In genomic region chr2:120372816-120373215, GRCh38 we compare ENCODE assay signal across 29 cellular contexts. TPM values are rescaled to one million over a fixed set of nuclear protein-coding genes. Genes with fewer than 3 reads are reported as not detected.
"Had no signal": no experiment of that assay in that cellular context is flagged by ENCODE, and none has a peak within 500 bp of the region (broad histone marks: within the 10 kb centered on the region; RNA-seq: fewer than 3 reads in every experiment).

No MANE protein-coding gene starts in this region.

- H3K27ac Mint-ChIP-seq: activated CD4-positive, alpha-beta memory T cell treated with anti-CD3 and anti-CD28 coated beads for 36 hours; activated CD4-positive, alpha-beta T cell treated with anti-CD3 and anti-CD28 coated beads, Interleukin-2, amount 10 ng/mL, durations not matched to agents 24 days and 14 days; activated naive CD4-positive, alpha-beta T cell treated with anti-CD3 and anti-CD28 coated beads, Interleukin-2, amount 10 ng/mL, durations not matched to agents 7 days and 5 days; activated naive CD8-positive, alpha-beta T cell treated with anti-CD3 and anti-CD28 coated beads, Interleukin-2, amount 10 ng/mL, durations not matched to agents 7 days and 5 days; activated T-cell treated with anti-CD3 and anti-CD28 coated beads, Interleukin-2, amount 50 U/mL, for 24 hours; immature natural killer cell; naive thymus-derived CD8-positive, alpha-beta T cell; T-helper 17 cell had no signal

- H3K27ac ChIP-seq: ascending aorta, coronary artery, dorsolateral prefrontal cortex, right atrium auricular region, spleen, tibial nerve had no signal

- H3K9me3 ChIP-seq: ascending aorta, right atrium auricular region, spleen had no signal

- ATAC-seq: left colon; naive thymus-derived CD8-positive, alpha-beta T cell; T-helper 17 cell had no signal

- H3K4me3 ChIP-seq: ascending aorta, coronary artery, dorsolateral prefrontal cortex, right atrium auricular region, spleen, tibial nerve had no signal

- H3K27me3 ChIP-seq: ascending aorta, right atrium auricular region had no signal

- H3K4me1 ChIP-seq: ascending aorta, right atrium auricular region, spleen, tibial nerve had no signal

- H3K9me3 Mint-ChIP-seq: activated CD4-positive, alpha-beta memory T cell treated with anti-CD3 and anti-CD28 coated beads for 36 hours; activated CD4-positive, alpha-beta T cell treated with anti-CD3 and anti-CD28 coated beads, Interleukin-2, amount 10 ng/mL, durations not matched to agents 24 days and 14 days; activated naive CD4-positive, alpha-beta T cell treated with anti-CD3 and anti-CD28 coated beads, Interleukin-2, amount 10 ng/mL, durations not matched to agents 7 days and 5 days; activated naive CD8-positive, alpha-beta T cell treated with anti-CD3 and anti-CD28 coated beads, Interleukin-2, amount 10 ng/mL, durations not matched to agents 7 days and 5 days; activated T-cell treated with anti-CD3 and anti-CD28 coated beads, Interleukin-2, amount 50 U/mL, for 24 hours; immature natural killer cell; naive thymus-derived CD8-positive, alpha-beta T cell; neural crest cell had no signal

- H3K36me3 ChIP-seq: ascending aorta, right atrium auricular region, spleen, tibial nerve had no signal

- H3K4me1 Mint-ChIP-seq: activated CD4-positive, alpha-beta T cell treated with anti-CD3 and anti-CD28 coated beads, Interleukin-2, amount 10 ng/mL, durations not matched to agents 24 days and 14 days; activated naive CD4-positive, alpha-beta T cell treated with anti-CD3 and anti-CD28 coated beads, Interleukin-2, amount 10 ng/mL, durations not matched to agents 7 days and 5 days; activated naive CD8-positive, alpha-beta T cell treated with anti-CD3 and anti-CD28 coated beads, Interleukin-2, amount 10 ng/mL, durations not matched to agents 7 days and 5 days; immature natural killer cell; T-helper 17 cell had no signal

- H3K36me3 Mint-ChIP-seq: activated CD4-positive, alpha-beta memory T cell treated with anti-CD3 and anti-CD28 coated beads for 36 hours; activated naive CD4-positive, alpha-beta T cell treated with anti-CD3 and anti-CD28 coated beads, Interleukin-2, amount 10 ng/mL, durations not matched to agents 7 days and 5 days; activated naive CD8-positive, alpha-beta T cell treated with anti-CD3 and anti-CD28 coated beads, Interleukin-2, amount 10 ng/mL, durations not matched to agents 7 days and 5 days; brain; immature natural killer cell; naive thymus-derived CD8-positive, alpha-beta T cell had no signal

- FAIRE-seq: frontal cortex, kidney had no signal

- DNase-seq: activated CD4-positive, alpha-beta memory T cell treated with anti-CD3 and anti-CD28 coated beads for 36 hours; activated CD4-positive, alpha-beta T cell treated with anti-CD3 and anti-CD28 coated beads, Interleukin-2, amount 10 ng/mL, durations not matched to agents 24 days and 14 days; activated CD4-positive, CD25-positive, alpha-beta regulatory T cell treated with anti-CD3 and anti-CD28 coated beads, Interleukin-2, amount 50 U/mL, for 72 hours; activated CD8-positive, alpha-beta memory T cell treated with anti-CD3 and anti-CD28 coated beads, Interleukin-2, amount 50 U/mL, for 48 hours; activated gamma-delta T cell; activated naive CD4-positive, alpha-beta T cell treated with anti-CD3 and anti-CD28 coated beads, Interleukin-2, amount 10 ng/mL, durations not matched to agents 7 days and 5 days; activated naive CD8-positive, alpha-beta T cell treated with anti-CD3 and anti-CD28 coated beads, Interleukin-2, amount 10 ng/mL, durations not matched to agents 7 days and 5 days; activated T-cell treated with anti-CD3 and anti-CD28 coated beads, Interleukin-2, amount 50 U/mL, for 24 hours; dorsolateral prefrontal cortex; effector memory CD4-positive, alpha-beta T cell; glutamatergic neuron; immature natural killer cell; left colon; mammary epithelial cell; midbrain; naive thymus-derived CD8-positive, alpha-beta T cell; spleen; stimulated activated naive CD4-positive, alpha-beta T cell treated with Interleukin-2 at 50 U/mL for 16 hours; T-helper 17 cell; T1000 had no signal

- H3K4me3 Mint-ChIP-seq: activated CD4-positive, alpha-beta memory T cell treated with anti-CD3 and anti-CD28 coated beads for 36 hours; activated CD4-positive, alpha-beta T cell treated with anti-CD3 and anti-CD28 coated beads, Interleukin-2, amount 10 ng/mL, durations not matched to agents 24 days and 14 days; activated naive CD4-positive, alpha-beta T cell treated with anti-CD3 and anti-CD28 coated beads, Interleukin-2, amount 10 ng/mL, durations not matched to agents 7 days and 5 days; activated naive CD8-positive, alpha-beta T cell treated with anti-CD3 and anti-CD28 coated beads, Interleukin-2, amount 10 ng/mL, durations not matched to agents 7 days and 5 days; activated T-cell treated with anti-CD3 and anti-CD28 coated beads, Interleukin-2, amount 50 U/mL, for 24 hours; immature natural killer cell; naive thymus-derived CD8-positive, alpha-beta T cell; neural crest cell; T-helper 17 cell had no signal

RNA-seq across cellular contexts. Expression of gene INHBB, which starts 26.9 kb away (rescaled TPM):
- total RNA-seq: activated CD4-positive, alpha-beta memory T cell treated with anti-CD3 and anti-CD28 coated beads for 36 hours; activated CD4-positive, alpha-beta T cell treated with anti-CD3 and anti-CD28 coated beads, Interleukin-2, amount 10 ng/mL, durations not matched to agents 24 days and 14 days; activated CD8-positive, alpha-beta memory T cell treated with anti-CD3 and anti-CD28 coated beads for 36 hours; activated naive CD8-positive, alpha-beta T cell treated with anti-CD3 and anti-CD28 coated beads, Interleukin-2, amount 10 ng/mL, durations not matched to agents 7 days and 5 days; naive thymus-derived CD8-positive, alpha-beta T cell; T-helper 17 cell had no signal
- polyA plus RNA-seq: immature natural killer cell; naive thymus-derived CD8-positive, alpha-beta T cell had no signal
